ENCODE assay signal across 9 cellular contexts in genomic region chr11:78370406-78371172, GRCh38. TPM values are rescaled to one million over a fixed set of nuclear protein-coding genes. Genes with fewer than 3 reads are reported as not detected.
DNase-seq lines count a peak whose midpoint lies in the region; ATAC-seq and TF ChIP-seq lines count a peak whose summit lies in the region.
"Had no signal": no experiment of that assay in that cellular context is flagged by ENCODE, and none has a peak within 500 bp of the region (broad histone marks: within the 10 kb centered on the region; RNA-seq: fewer than 3 reads in every experiment).

No MANE protein-coding gene starts in this region.

- no peak overlapping the region for H4K91ac ChIP-seq in neuronal stem cell (ENCODE audit: low read depth, low read length, poor library complexity)

- no peak overlapping the region for H3K4me3 Mint-ChIP-seq in activated naive CD8-positive, alpha-beta T cell treated with anti-CD3 and anti-CD28 coated beads, Interleukin-2, amount 50 U/mL, for 24 hours

- H3K27me3 ChIP-seq in DND-41 (ENCODE audit: insufficient read depth, low read length, poor library complexity) (no peaks in the 10 kb centered on the region), SJCRH30 (no peaks in the 10 kb centered on the region), gastroesophageal sphincter (no peaks in the 10 kb centered on the region), neuronal stem cell (ENCODE audit: control insufficient read depth in 3 of 3, insufficient read depth in 3 of 3, low read depth in 1 of 3, low read length in 3 of 3) (no peaks in the 10 kb centered on the region), foreskin keratinocyte (no peaks in the 10 kb centered on the region)
- H3K27me3 ChIP-seq: uterus had no signal

- H3K4me3 ChIP-seq in DND-41 (ENCODE audit: low read depth in 1 of 2, low read length in 2 of 2): no peak overlapping the region
- H3K4me3 ChIP-seq in SJCRH30: peak overlapping the region; percentile 20
- no peak overlapping the region for H3K4me3 ChIP-seq in gastroesophageal sphincter
- H3K4me3 ChIP-seq in neuronal stem cell (ENCODE audit: low read length in 2 of 2): no peak overlapping the region
- H3K4me3 ChIP-seq: uterus had no signal

- TF ChIP-seq CTCF in DND-41 (IDR thresholded peaks at IDR 0.05; ENCODE audit: borderline replicate concordance, extremely low read depth, low read length, poor library complexity, severe bottlenecking): no peak
- no peak for TF ChIP-seq CTCF in gastroesophageal sphincter (IDR thresholded peaks at IDR 0.05)
- TF ChIP-seq CTCF in foreskin keratinocyte (conservative IDR thresholded peaks at IDR 0.05): no peak

- WGBS in gastroesophageal sphincter (ENCODE audit: low coverage in 1 of 2), 2 donors: 49 to 63% methylated on average over 6 to 7 of the region's 7 CpGs
- WGBS in neuronal stem cell (ENCODE audit: extremely low coverage in 2 of 2, insufficient read length in 2 of 2, insufficient replicate concordance in 1 of 2), 2 donors: no CpG with 5 or more reads among the region's 7 CpGs

- H3K14ac ChIP-seq in neuronal stem cell (ENCODE audit: low read length): no peak overlapping the region

- H3K4ac ChIP-seq in neuronal stem cell (ENCODE audit: low read length): no peak overlapping the region

- H2AK5ac ChIP-seq in neuronal stem cell (ENCODE audit: low read depth, low read length): no peak overlapping the region

- peaks cover 2% of the 10 kb centered on the region for H3K79me1 ChIP-seq in neuronal stem cell (ENCODE audit: low read depth, low read length)

- H2BK120ac ChIP-seq in neuronal stem cell (ENCODE audit: low read depth, low read length): no peak overlapping the region

- TF ChIP-seq POLR2A in gastroesophageal sphincter (IDR thresholded peaks at IDR 0.05): no peak

- H3K27ac ChIP-seq in DND-41 (ENCODE audit: low read length): peak overlapping the region; percentile 62
- peak overlapping the region; percentile 36 for H3K27ac ChIP-seq in SJCRH30
- H3K27ac ChIP-seq in gastroesophageal sphincter: peak overlapping the region in 3 of 4 donors; percentile 17 to 43 (median 32)
- H3K27ac ChIP-seq in neuronal stem cell (replicated peaks; ENCODE audit: low read length): no peak overlapping the region
- H3K27ac ChIP-seq in foreskin keratinocyte: no peak overlapping the region

- H2BK5ac ChIP-seq in neuronal stem cell (ENCODE audit: low read length): no peak overlapping the region

- TF ChIP-seq EP300 in gastroesophageal sphincter (IDR thresholded peaks at IDR 0.05): no peak

- H3K9me3 Mint-ChIP-seq in activated naive CD8-positive, alpha-beta T cell treated with anti-CD3 and anti-CD28 coated beads, Interleukin-2, amount 50 U/mL, for 24 hours: no peaks in the 10 kb centered on the region

- H3K23ac ChIP-seq in neuronal stem cell (ENCODE audit: low read depth, low read length, poor library complexity): no peak overlapping the region

- H3K36me3 ChIP-seq in DND-41 (ENCODE audit: insufficient read depth, low read length) (peaks cover 15% of the 10 kb centered on the region), SJCRH30 (no peaks in the 10 kb centered on the region), gastroesophageal sphincter (no peaks in the 10 kb centered on the region), neuronal stem cell (replicated peaks in 1 of 2; ENCODE audit: control insufficient read depth in 2 of 2, insufficient read depth in 2 of 2, low read length in 2 of 2) (no peaks in the 10 kb centered on the region)
- H3K36me3 ChIP-seq: uterus had no signal

- H3K9ac ChIP-seq in DND-41 (ENCODE audit: low read depth, low read length) (no peak overlapping the region), neuronal stem cell (ENCODE audit: low read depth, low read length, poor library complexity) (no peak overlapping the region)

- peaks cover 98% of the 10 kb centered on the region for H3K79me2 ChIP-seq in DND-41 (ENCODE audit: insufficient read depth, low read length)

- H4K8ac ChIP-seq in neuronal stem cell (ENCODE audit: low read depth, low read length): no peak overlapping the region

- peaks cover 47% of the 10 kb centered on the region for H4K20me1 ChIP-seq in DND-41 (ENCODE audit: insufficient read depth, low read length)

- H3K4me1 Mint-ChIP-seq in activated naive CD8-positive, alpha-beta T cell treated with anti-CD3 and anti-CD28 coated beads, Interleukin-2, amount 50 U/mL, for 24 hours: peaks cover 2% of the 10 kb centered on the region

- H3K4me1 ChIP-seq in DND-41 (ENCODE audit: insufficient read depth, low read length): peaks cover 19% of the 10 kb centered on the region
- H3K4me1 ChIP-seq in SJCRH30: peaks cover 50% of the 10 kb centered on the region
- peaks cover under 1 to 37% (median 9%) of the 10 kb centered on the region in 3 donors for H3K4me1 ChIP-seq in gastroesophageal sphincter
- H3K4me1 ChIP-seq in neuronal stem cell (ENCODE audit: control insufficient read depth in 2 of 2, insufficient read depth in 1 of 2, low read depth in 1 of 2, low read length in 2 of 2): peaks cover 2 to 15% of the 10 kb centered on the region in 2 donors
- no peaks in the 10 kb centered on the region for H3K4me1 ChIP-seq in foreskin keratinocyte
- H3K4me1 ChIP-seq: uterus had no signal

- H3K4me2 ChIP-seq in DND-41 (ENCODE audit: insufficient read depth, low read length) (no peak overlapping the region), neuronal stem cell (ENCODE audit: insufficient read depth, low read length, poor library complexity, severe bottlenecking) (no peak overlapping the region)

- no peaks in the 10 kb centered on the region for H3K36me3 Mint-ChIP-seq in activated naive CD8-positive, alpha-beta T cell treated with anti-CD3 and anti-CD28 coated beads, Interleukin-2, amount 50 U/mL, for 24 hours (ENCODE audit: low read depth)

- DNase-seq in DND-41: no peak
- DNase-seq in SJCRH30: peak; percentile 42 to 58
- no peak for DNase-seq in neuronal stem cell (ENCODE audit: low spot score)
- no peak for DNase-seq in epidermal melanocyte (ENCODE audit: insufficient read length, low spot score)
- DNase-seq in foreskin keratinocyte: no peak
- DNase-seq in activated naive CD8-positive, alpha-beta T cell treated with anti-CD3 and anti-CD28 coated beads, Interleukin-2, amount 50 U/mL, for 24 hours: no peak
- DNase-seq: uterus had no signal

- no peak overlapping the region for H2BK15ac ChIP-seq in neuronal stem cell (ENCODE audit: low read length)

- no peaks in the 10 kb centered on the region for H3K27me3 Mint-ChIP-seq in activated naive CD8-positive, alpha-beta T cell treated with anti-CD3 and anti-CD28 coated beads, Interleukin-2, amount 50 U/mL, for 24 hours

- H3K18ac ChIP-seq in neuronal stem cell (ENCODE audit: low read length): peak overlapping the region; percentile 2

- H2AFZ ChIP-seq in DND-41 (ENCODE audit: low read depth, low read length) (no peak overlapping the region), neuronal stem cell (ENCODE audit: low read length) (no peak overlapping the region)

- no peak overlapping the region for H2BK12ac ChIP-seq in neuronal stem cell (ENCODE audit: low read length)

- H3K9me3 ChIP-seq in DND-41 (ENCODE audit: insufficient read depth, low read length, severe bottlenecking): no peaks in the 10 kb centered on the region
- H3K9me3 ChIP-seq in SJCRH30 (replicated peaks): no peaks in the 10 kb centered on the region
- H3K9me3 ChIP-seq in gastroesophageal sphincter: no peaks in the 10 kb centered on the region
- no peaks in the 10 kb centered on the region for H3K9me3 ChIP-seq in neuronal stem cell (replicated peaks in 1 of 2; ENCODE audit: control insufficient read depth in 2 of 2, insufficient read depth in 1 of 2, low read depth in 1 of 2, low read length in 2 of 2)
- H3K9me3 ChIP-seq: uterus had no signal

- ATAC-seq in DND-41 (ENCODE audit: insufficient read depth, low read depth): peak; percentile 38; the same call in 1 of the 3 replicates
- peak; percentile 73 for ATAC-seq in gastroesophageal sphincter
- ATAC-seq in HG03135 (IDR thresholded peaks at IDR 0.05; ENCODE audit: unreplicated experiment): no peak
- ATAC-seq in foreskin keratinocyte: no peak
- no peak for ATAC-seq in activated naive CD8-positive, alpha-beta T cell treated with anti-CD3 and anti-CD28 coated beads, Interleukin-2, amount 50 U/mL, for 24 hours

- no peak overlapping the region for H3K27ac Mint-ChIP-seq in activated naive CD8-positive, alpha-beta T cell treated with anti-CD3 and anti-CD28 coated beads, Interleukin-2, amount 50 U/mL, for 24 hours

RNA-seq across cellular contexts. Expression of gene GAB2, which starts 47.0 kb away (rescaled TPM):
- total RNA-seq in SJCRH30 (2014; rRNA removed; shearing (Covaris generic)): 5.6 TPM in 2 replicates
- total RNA-seq in gastroesophageal sphincter (10 to 100 TPM; 26.3 to 84.8 (median 26.6) TPM), foreskin keratinocyte (0.53 and 0.61 TPM in 2 replicates)
- polyA plus RNA-seq in neuronal stem cell (2013, experiment 1 of 2): 16.6 TPM
- 16.0 TPM for polyA plus RNA-seq in neuronal stem cell (2013, experiment 2 of 2)
- polyA plus RNA-seq in foreskin keratinocyte: 0.13 and 0.14 TPM in 2 replicates

Comparison
In these comparisons a context has a peak if more than half of its experiments do, and no peak if none do; other contexts are left out.
1. ATAC-seq: peak in DND-41 (single experiment) and gastroesophageal sphincter (single experiment); none in HG03135 (single experiment), foreskin keratinocyte (single experiment) and activated naive CD8-positive, alpha-beta T cell treated with anti-CD3 and anti-CD28 coated beads, Interleukin-2, amount 50 U/mL, for 24 hours (single experiment).
2. DNase-seq: peak in SJCRH30 (2 of 2); none in DND-41 (single experiment), neuronal stem cell (single experiment), epidermal melanocyte (single experiment), foreskin keratinocyte (0 of 2) and activated naive CD8-positive, alpha-beta T cell treated with anti-CD3 and anti-CD28 coated beads, Interleukin-2, amount 50 U/mL, for 24 hours (single experiment).
3. H3K27ac ChIP-seq: peak in DND-41 (single experiment), SJCRH30 (single experiment) and gastroesophageal sphincter (3 of 4); none in neuronal stem cell (single experiment) and foreskin keratinocyte (single experiment).